Comparison of ENCODE assay signal across 8 cellular contexts in genomic region chr2:85888020-85888744, GRCh38. TPM values are rescaled to one million over a fixed set of nuclear protein-coding genes. Genes with fewer than 3 reads are reported as not detected.
DNase-seq lines count a peak whose midpoint lies in the region; ATAC-seq and TF ChIP-seq lines count a peak whose summit lies in the region.

No MANE protein-coding gene starts in this region.

- no peaks in the 10 kb centered on the region for H3K36me3 ChIP-seq in mesendoderm (ENCODE audit: control insufficient read depth, insufficient read depth, low read length)

- no CpG with 5 or more reads among the region's 57 CpGs for WGBS in mesendoderm (ENCODE audit: extremely low coverage, insufficient coverage, low lambda C conversion rate)

- ATAC-seq in HG03175 (IDR thresholded peaks at IDR 0.05; ENCODE audit: unreplicated experiment) (peak; percentile 13), HG02759 (IDR thresholded peaks at IDR 0.05; ENCODE audit: unreplicated experiment) (no peak)
- peak; percentile 37 for ATAC-seq in stimulated activated naive CD8-positive, alpha-beta T cell treated with anti-CD3 and anti-CD28 coated beads, Interleukin-15, amount 100 ng/mL, for 72 hours

- H3K4me2 ChIP-seq in mesendoderm (ENCODE audit: low read length): peak overlapping the region; percentile 35

- H3K4me1 ChIP-seq in mesendoderm (ENCODE audit: control insufficient read depth, low read depth, low read length): no peaks in the 10 kb centered on the region

- H2BK5ac ChIP-seq in mesendoderm (ENCODE audit: low read length): no peak overlapping the region

- peak overlapping the region; percentile 71 for H3K4me3 ChIP-seq in choroid plexus epithelial cell (ENCODE audit: low read depth, low read length)
- peak overlapping the region; percentile 45 for H3K4me3 ChIP-seq in mesendoderm (ENCODE audit: low read length)

- H3K9me3 Mint-ChIP-seq in stimulated activated naive CD8-positive, alpha-beta T cell treated with anti-CD3 and anti-CD28 coated beads, Interleukin-15, amount 100 ng/mL, for 72 hours: peaks cover 0 to 2% of the 10 kb centered on the region in 2 donors

- H3K79me1 ChIP-seq in mesendoderm (ENCODE audit: low read length): no peaks in the 10 kb centered on the region

- TF ChIP-seq CTCF in choroid plexus epithelial cell (conservative IDR thresholded peaks at IDR 0.05; ENCODE audit: low read depth, low read length): no peak

- peak overlapping the region; percentile 83 for H3K56ac ChIP-seq in mesendoderm (ENCODE audit: low read length)

- no peak overlapping the region for H3K23ac ChIP-seq in mesendoderm (ENCODE audit: low read length)

- H3K4ac ChIP-seq in mesendoderm (ENCODE audit: low read depth, low read length): no peak overlapping the region

- H3K18ac ChIP-seq in mesendoderm (ENCODE audit: low read length): peak overlapping the region; percentile 65

- no peak overlapping the region for H4K5ac ChIP-seq in mesendoderm (ENCODE audit: low read length)

- H2BK15ac ChIP-seq in mesendoderm (replicated peaks; ENCODE audit: low read depth): no peak overlapping the region

- no peaks in the 10 kb centered on the region for H3K27me3 ChIP-seq in mesendoderm (ENCODE audit: insufficient read depth, low read length, poor library complexity)

- no peaks in the 10 kb centered on the region for H3K79me2 ChIP-seq in mesendoderm (ENCODE audit: control insufficient read depth, insufficient read depth, low read length)

- H2AK5ac ChIP-seq in mesendoderm (ENCODE audit: low read length): no peak overlapping the region

- H3K27ac ChIP-seq in mesendoderm (ENCODE audit: low read depth, low read length): no peak overlapping the region

- H3K4me1 Mint-ChIP-seq in stimulated activated naive CD8-positive, alpha-beta T cell treated with anti-CD3 and anti-CD28 coated beads, Interleukin-15, amount 100 ng/mL, for 72 hours: peaks cover 74% of the 10 kb centered on the region

- no peak overlapping the region for H2BK120ac ChIP-seq in mesendoderm (ENCODE audit: low read depth, low read length)

- no peaks in the 10 kb centered on the region for H3K27me3 Mint-ChIP-seq in stimulated activated naive CD8-positive, alpha-beta T cell treated with anti-CD3 and anti-CD28 coated beads, Interleukin-15, amount 100 ng/mL, for 72 hours

- DNase-seq in DMS79 (lab: John Stamatoyannopoulos, UW) (peak; percentile 16), choroid plexus epithelial cell (ENCODE audit: low read depth) (no peak), mesendoderm (peak; percentile 44), kidney tubule cell (ENCODE audit: low spot score) (no peak)
- peak; percentile 42 for DNase-seq in activated CD4-positive, CD25-positive, alpha-beta regulatory T cell treated with anti-CD3 and anti-CD28 coated beads, Interleukin-2, amount 50 U/mL, for 72 hours
- DNase-seq in stimulated activated naive CD8-positive, alpha-beta T cell treated with anti-CD3 and anti-CD28 coated beads, Interleukin-15, amount 100 ng/mL, for 72 hours: peak; percentile 38 to 47

- peak overlapping the region; percentile 59 for H3K9ac ChIP-seq in mesendoderm (ENCODE audit: low read length)

- peak overlapping the region in 1 of 2 donors; percentile 84 for H3K27ac Mint-ChIP-seq in stimulated activated naive CD8-positive, alpha-beta T cell treated with anti-CD3 and anti-CD28 coated beads, Interleukin-15, amount 100 ng/mL, for 72 hours

- H4K8ac ChIP-seq in mesendoderm (ENCODE audit: low read depth, low read length): no peak overlapping the region

- peak overlapping the region; percentile 82 to 89 for H3K4me3 Mint-ChIP-seq in stimulated activated naive CD8-positive, alpha-beta T cell treated with anti-CD3 and anti-CD28 coated beads, Interleukin-15, amount 100 ng/mL, for 72 hours

RNA-seq across cellular contexts. Expression of gene ST3GAL5, which starts 0.6 kb away (rescaled TPM):
- 1.3 TPM for polyA plus RNA-seq in mesendoderm (2013, experiment 1 of 2)
- 0.92 TPM for polyA plus RNA-seq in mesendoderm (2013, experiment 2 of 2)

Comparison
In these comparisons a context has a peak if more than half of its experiments do, and no peak if none do; other contexts are left out.
1. DNase-seq: peak in DMS79 (single experiment), activated CD4-positive, CD25-positive, alpha-beta regulatory T cell treated with anti-CD3 and anti-CD28 coated beads, Interleukin-2, amount 50 U/mL, for 72 hours (single experiment), mesendoderm (single experiment) and stimulated activated naive CD8-positive, alpha-beta T cell treated with anti-CD3 and anti-CD28 coated beads, Interleukin-15, amount 100 ng/mL, for 72 hours (2 of 2); none in choroid plexus epithelial cell (single experiment) and kidney tubule cell (single experiment).